ENCODE assay signal across 1 cellular context in genomic region chr1:24070821-24071393, GRCh38.
A peak's percentile ranks its signal among the peaks of the same experiment; 100 is the strongest.
TF ChIP-seq lines count a peak whose summit lies in the region.

No MANE protein-coding gene starts in this region.

TF ChIP-seq in K562, 482 proteins besides CTCF, POLR2A, EP300 and RAD21 (continued from another document and continues in another):
- TF ChIP-seq ZBTB11 (CRISPR knock-in tag; IDR thresholded peaks at IDR 0.05) (peak in 1 of 3 experiments; percentile 61; a peak in 2 of 6 replicates), STAG1 (CRISPR knock-in tag; IDR thresholded peaks at IDR 0.05; ENCODE audit: borderline replicate concordance) (peak; percentile 78; the same call in 1 of the 2 replicates), POLR3G (IDR thresholded peaks at IDR 0.05; ENCODE audit: extremely low read depth, insufficient read length, insufficient replicate concordance) (no peak), TCF7L2 (IDR thresholded peaks at IDR 0.05; ENCODE audit: low read depth, low read length) (no peak), GMEB1 (CRISPR knock-in tag; IDR thresholded peaks at IDR 0.05) (no peak), CREBBP (IDR thresholded peaks at IDR 0.05; ENCODE audit: low read depth, low read length) (no peak), GABPB2 (CRISPR knock-in tag; conservative IDR thresholded peaks at IDR 0.05) (no peak), ESRRA (IDR thresholded peaks at IDR 0.05; ENCODE audit: borderline replicate concordance, low read depth) (0 out of 2 replicates have a peak, but pooled peaks have one; percentile 15), EWSR1 (IDR thresholded peaks at IDR 0.05; ENCODE audit: borderline replicate concordance, low read depth, partially characterized antibody) (no peak), POU5F1 (IDR thresholded peaks at IDR 0.05; ENCODE audit: borderline replicate concordance, low read depth, low read length, partially characterized antibody) (no peak), SRSF9 (IDR thresholded peaks at IDR 0.05; ENCODE audit: borderline replicate concordance, low read depth, low read length) (no peak), NFE2 (IDR thresholded peaks at IDR 0.05; ENCODE audit: low read depth) (peak; percentile 70), EHMT2 (IDR thresholded peaks at IDR 0.05) (no peak; the same call in 1 of the 2 replicates), ZNF431 (CRISPR knock-in tag; IDR thresholded peaks at IDR 0.05) (no peak), MAZ (CRISPR knock-in tag; conservative IDR thresholded peaks at IDR 0.05 in 1 of 2, IDR thresholded peaks at IDR 0.05 in 1 of 2) (peak in 1 of 2 experiments; percentile 60; a peak in 2 of 4 replicates), IFI16 (CRISPR knock-in tag; IDR thresholded peaks at IDR 0.05) (no peak), RB1 (IDR thresholded peaks at IDR 0.05; ENCODE audit: low read depth) (peak; percentile 67; the same call in 1 of the 2 replicates), RERE (CRISPR knock-in tag; IDR thresholded peaks at IDR 0.05; ENCODE audit: borderline replicate concordance) (no peak), ARID3A (IDR thresholded peaks at IDR 0.05; ENCODE audit: borderline replicate concordance, low read depth, low read length) (no peak), NRF1 (conservative IDR thresholded peaks at IDR 0.05 in 1 of 2, IDR thresholded peaks at IDR 0.05 in 1 of 2) (no peak), ZNF57 (CRISPR knock-in tag; IDR thresholded peaks at IDR 0.05) (no peak), RBM25 (IDR thresholded peaks at IDR 0.05; ENCODE audit: low read depth, low read length, severe bottlenecking) (no peak), ZBTB17 (CRISPR knock-in tag; IDR thresholded peaks at IDR 0.05) (no peak), ZBTB49 (CRISPR knock-in tag; IDR thresholded peaks at IDR 0.05; ENCODE audit: borderline replicate concordance) (no peak), XRCC5 (IDR thresholded peaks at IDR 0.05; ENCODE audit: low read depth, low read length) (0 out of 2 replicates have a peak, but pooled peaks have one; percentile 29), ATF1 (CRISPR knock-in tag; IDR thresholded peaks at IDR 0.05) (no peak), ATF1 (tag; IDR thresholded peaks at IDR 0.05) (peak; percentile 16; the same call in 1 of the 2 replicates), RCOR1 (IDR thresholded peaks at IDR 0.05; ENCODE audit: borderline replicate concordance in 1 of 2, low read depth in 2 of 2, low read length in 2 of 2) (peak in 1 of 2 experiments; percentile 81; a peak in 3 of 4 replicates), TAF1 (IDR thresholded peaks at IDR 0.05; ENCODE audit: control insufficient read depth, extremely low read depth, insufficient read depth, low read length, severe bottlenecking) (no peak), FOXJ3 (CRISPR knock-in tag; IDR thresholded peaks at IDR 0.05) (no peak), U2AF2 (optimal IDR thresholded peaks at IDR 0.05; ENCODE audit: low read depth, low read length) (no peak), ATF6 (CRISPR knock-in tag; IDR thresholded peaks at IDR 0.05) (no peak), CBX3 (IDR thresholded peaks at IDR 0.05; ENCODE audit: borderline replicate concordance in 1 of 2, low read length in 2 of 2) (no peak), BRF1 (IDR thresholded peaks at IDR 0.05; ENCODE audit: borderline replicate concordance, extremely low read depth, insufficient read length) (no peak), KLF1 (tag; IDR thresholded peaks at IDR 0.05) (no peak), ZNF696 (CRISPR knock-in tag; conservative IDR thresholded peaks at IDR 0.05) (no peak), WHSC1 (IDR thresholded peaks at IDR 0.05; ENCODE audit: low read length) (no peak), HMG20B (CRISPR knock-in tag; IDR thresholded peaks at IDR 0.05) (no peak), ZNF644 (tag; IDR thresholded peaks at IDR 0.05; ENCODE audit: low read depth) (no peak), KDM2B (CRISPR knock-in tag; IDR thresholded peaks at IDR 0.05) (no peak), PTBP1 (IDR thresholded peaks at IDR 0.05; ENCODE audit: low read depth, low read length) (no peak), SOX6 (IDR thresholded peaks at IDR 0.05) (peak; percentile 34; the same call in 1 of the 2 replicates), EZH2 (IDR thresholded peaks at IDR 0.05; ENCODE audit: borderline replicate concordance, low read depth, low read length) (no peak), ZNF311 (CRISPR knock-in tag; IDR thresholded peaks at IDR 0.05) (no peak), PHB (CRISPR knock-in tag; IDR thresholded peaks at IDR 0.05) (no peak), RFX1 (IDR thresholded peaks at IDR 0.05) (no peak), POLR2AphosphoS5 (IDR thresholded peaks at IDR 0.05; ENCODE audit: control insufficient read depth, insufficient read depth, low read depth, low read length) (no peak), ETS1 (conservative IDR thresholded peaks at IDR 0.05; ENCODE audit: control insufficient read depth, low read depth, low read length) (no peak), RNF2 (IDR thresholded peaks at IDR 0.05) (no peak), TCF15 (CRISPR knock-in tag; IDR thresholded peaks at IDR 0.05) (no peak), NBN (IDR thresholded peaks at IDR 0.05; ENCODE audit: low read depth) (0 out of 2 replicates have a peak, but pooled peaks have one; percentile 34)
